34 cellular contexts compared by ENCODE assay signal in the genomic region with DNA sequence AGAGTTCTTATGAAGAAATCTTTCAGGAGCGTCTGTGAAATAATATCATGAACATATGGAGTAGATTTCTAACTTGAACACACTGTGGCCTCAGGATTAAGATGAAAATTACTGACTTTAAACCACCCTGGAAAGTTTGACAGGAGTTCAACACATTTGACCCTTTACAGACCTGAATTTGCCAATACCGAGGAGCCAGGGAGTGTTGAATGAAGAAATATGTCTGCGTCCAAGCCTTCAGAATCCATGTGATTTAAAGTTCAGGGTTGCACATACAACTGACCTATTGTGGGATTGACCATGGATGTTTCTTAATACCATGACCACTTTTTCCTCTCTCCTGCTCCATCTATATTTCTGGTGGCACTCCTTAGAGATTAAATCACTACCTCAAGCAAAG. TPM values are rescaled to one million over a fixed set of nuclear protein-coding genes. Genes with fewer than 3 reads are reported as not detected.
"Had no signal": no experiment of that assay in that cellular context is flagged by ENCODE, and none has a peak within 500 bp of the region (broad histone marks: within the 10 kb centered on the region; RNA-seq: fewer than 3 reads in every experiment).

No MANE protein-coding gene starts in this region.

- H3K27me3 Mint-ChIP-seq: memory B cell; progenitor cell of endocrine pancreas; stimulated activated naive CD8-positive, alpha-beta T cell treated with anti-CD3 and anti-CD28 coated beads, Interleukin-15, amount 100 ng/mL, for 72 hours had no signal

- H3K36me3 ChIP-seq: heart right ventricle, neutrophil, right lobe of liver, thyroid gland, vagina had no signal

- H3K27ac Mint-ChIP-seq: memory B cell; natural killer cell; progenitor cell of endocrine pancreas; stimulated activated naive CD8-positive, alpha-beta T cell treated with anti-CD3 and anti-CD28 coated beads, Interleukin-15, amount 100 ng/mL, for 72 hours had no signal

- H3K36me3 Mint-ChIP-seq: memory B cell, natural killer cell had no signal

- H3K4me3 Mint-ChIP-seq: memory B cell; natural killer cell; neural crest cell; stimulated activated naive CD8-positive, alpha-beta T cell treated with anti-CD3 and anti-CD28 coated beads, Interleukin-15, amount 100 ng/mL, for 72 hours had no signal

- H3K27me3 ChIP-seq: dorsolateral prefrontal cortex, foreskin keratinocyte, heart right ventricle, neutrophil, right lobe of liver, thyroid gland, vagina had no signal

- H3K9me3 ChIP-seq: neutrophil, right lobe of liver, thyroid gland, vagina had no signal

- H3K27ac ChIP-seq: dorsolateral prefrontal cortex, foreskin keratinocyte, heart right ventricle, neutrophil, parathyroid adenoma, right lobe of liver, thyroid gland, vagina had no signal

- FAIRE-seq: colon, keratinocyte had no signal

- ATAC-seq: foreskin keratinocyte; heart right ventricle; natural killer cell; right lobe of liver; stimulated activated naive CD8-positive, alpha-beta T cell treated with anti-CD3 and anti-CD28 coated beads, Interleukin-15, amount 100 ng/mL, for 72 hours had no signal

- H3K4me3 ChIP-seq: dorsolateral prefrontal cortex, heart right ventricle, lung, right lobe of liver, smooth muscle cell, thyroid gland, vagina had no signal

- H3K4me1 Mint-ChIP-seq: memory B cell; natural killer cell; neural crest cell; stimulated activated naive CD8-positive, alpha-beta T cell treated with anti-CD3 and anti-CD28 coated beads, Interleukin-15, amount 100 ng/mL, for 72 hours had no signal

- H3K4me1 ChIP-seq: heart right ventricle, parathyroid adenoma, right lobe of liver, thyroid gland, vagina had no signal

- DNase-seq: cerebellar nuclear complex; dorsolateral prefrontal cortex; effector CD4-positive, alpha-beta T cell; foreskin keratinocyte; glutamatergic neuron; heart right ventricle; hypothalamus; natural killer cell; right lobe of liver; stimulated activated CD4-positive, alpha-beta T cell treated with anti-CD3 and anti-CD28 coated beads, Interleukin-12 subunit alpha, Interleukin-12 subunit beta, amount 100 ng/mL, for 4 hours; stimulated activated CD4-positive, alpha-beta T cell treated with anti-CD3 and anti-CD28 coated beads, Interleukin-1b, Interleukin-23, amount 100 ng/mL, for 48 hours; stimulated activated CD4-positive, alpha-beta T cell treated with anti-CD3 and anti-CD28 coated beads, Interleukin-4, amount 100 ng/mL, for 1 hour; stimulated activated CD8-positive, alpha-beta memory T cell treated with anti-CD3 and anti-CD28 coated beads, Interleukin-4, amount 100 ng/mL, for 48 hours; stimulated activated naive CD4-positive, alpha-beta T cell; stimulated activated naive CD8-positive, alpha-beta T cell treated with anti-CD3 and anti-CD28 coated beads, Interleukin-15, amount 100 ng/mL, for 72 hours; thyroid gland; trophoblast cell had no signal

RNA-seq across cellular contexts. Expression of gene PRL, which starts 57.6 kb away (rescaled TPM):
- total RNA-seq: dorsolateral prefrontal cortex, fibroblast of lung, foreskin keratinocyte, heart right ventricle, liver, mononuclear cell, natural killer cell, neural crest cell, osteoblast, progenitor cell of endocrine pancreas, right lobe of liver, smooth muscle cell, temporal lobe, thyroid gland, ureter, vagina had no signal
- polyA plus RNA-seq: esophagus, fibroblast of lung, foreskin keratinocyte, heart right ventricle, keratinocyte, liver had no signal
